Comparison of ENCODE assay signal across 32 cellular contexts in the genomic region with DNA sequence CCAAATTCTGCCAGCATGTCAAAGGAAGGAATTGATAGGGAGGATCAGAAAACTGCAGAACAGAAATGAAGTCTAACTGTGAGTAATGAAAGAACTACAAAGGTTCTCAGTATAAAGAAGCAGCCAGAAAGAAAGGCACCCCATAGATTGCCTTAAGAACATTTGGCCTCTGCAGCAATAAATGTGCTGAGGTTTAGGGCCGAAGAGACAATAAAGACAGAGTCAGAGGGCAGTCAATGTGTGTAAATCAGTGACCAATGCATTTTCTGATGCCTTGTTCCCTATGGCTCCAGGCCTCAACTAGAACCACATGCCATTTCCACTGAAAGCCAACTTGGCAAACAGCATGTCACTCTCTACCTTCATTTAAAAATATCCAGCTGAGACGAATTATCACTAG.
"Had no signal": no experiment of that assay in that cellular context is flagged by ENCODE, and none has a peak within 500 bp of the region (broad histone marks: within the 10 kb centered on the region; RNA-seq: fewer than 3 reads in every experiment).

No MANE protein-coding gene starts in this region.

- ATAC-seq: activated CD8-positive, alpha-beta memory T cell treated with anti-CD3 and anti-CD28 coated beads, Interleukin-2, amount 10 ng/mL, durations not matched to agents 7 days and 5 days; activated naive CD8-positive, alpha-beta T cell treated with anti-CD3 and anti-CD28 coated beads, Interleukin-2, amount 50 U/mL, for 24 hours; PC-3; Right ventricle myocardium inferior had no signal

- DNase-seq: activated B cell treated with CpG ODN at 0.5 μM for 24 hours; activated CD4-positive, alpha-beta memory T cell treated with anti-CD3 and anti-CD28 coated beads, Interleukin-2, amount 10 ng/mL, durations not matched to agents 7 days and 5 days; activated CD4-positive, alpha-beta T cell treated with anti-CD3 and anti-CD28 coated beads for 48 hours; activated CD4-positive, CD25-positive, alpha-beta regulatory T cell treated with anti-CD3 and anti-CD28 coated beads, Interleukin-2, amount 50 U/mL, for 72 hours; activated CD8-positive, alpha-beta memory T cell treated with anti-CD3 and anti-CD28 coated beads for 24 hours; activated CD8-positive, alpha-beta memory T cell treated with anti-CD3 and anti-CD28 coated beads, Interleukin-2, amount 10 ng/mL, durations not matched to agents 7 days and 5 days; activated CD8-positive, alpha-beta memory T cell treated with anti-CD3 and anti-CD28 coated beads, Interleukin-2, amount 50 U/mL, for 48 hours; activated effector memory CD4-positive, alpha-beta T cell treated with Interleukin-2 at 50 U/mL for 16 hours; activated naive CD4-positive, alpha-beta T cell treated with anti-CD3 and anti-CD28 coated beads, Interleukin-2, amount 10 ng/mL, durations not matched to agents 7 days and 5 days; activated naive CD8-positive, alpha-beta T cell treated with anti-CD3 and anti-CD28 coated beads, Interleukin-2, amount 50 U/mL, for 24 hours; activated T-cell treated with anti-CD3 and anti-CD28 coated beads, Interleukin-2, amount 50 U/mL, for 48 hours; amniotic stem cell; aorta; brain microvascular endothelial cell; Karpas-422; KBM-7; NCI-H1105; NCI-H1417 treated with DMSO at 0.1 percent for 48 hours; NCI-H187 treated with DMSO at 0.1 percent for 48 hours; NCI-H2081 treated with DMSO at 0.1 percent for 48 hours; NCI-H226; NCI-H446 treated with DMSO at 0.1 percent for 48 hours; NCI-H524; PC-3; SW 1271; T-helper 1 cell; T-helper 2 cell; T-helper 9 cell had no signal

- H3K36me3 ChIP-seq: brain microvascular endothelial cell had no signal

- FAIRE-seq: RCC 7860 had no signal

- H3K27me3 ChIP-seq: brain microvascular endothelial cell had no signal

- H3K27ac ChIP-seq: brain microvascular endothelial cell, RWPE1, VCaP had no signal
